8 cellular contexts compared by ENCODE assay signal in the genomic region with DNA sequence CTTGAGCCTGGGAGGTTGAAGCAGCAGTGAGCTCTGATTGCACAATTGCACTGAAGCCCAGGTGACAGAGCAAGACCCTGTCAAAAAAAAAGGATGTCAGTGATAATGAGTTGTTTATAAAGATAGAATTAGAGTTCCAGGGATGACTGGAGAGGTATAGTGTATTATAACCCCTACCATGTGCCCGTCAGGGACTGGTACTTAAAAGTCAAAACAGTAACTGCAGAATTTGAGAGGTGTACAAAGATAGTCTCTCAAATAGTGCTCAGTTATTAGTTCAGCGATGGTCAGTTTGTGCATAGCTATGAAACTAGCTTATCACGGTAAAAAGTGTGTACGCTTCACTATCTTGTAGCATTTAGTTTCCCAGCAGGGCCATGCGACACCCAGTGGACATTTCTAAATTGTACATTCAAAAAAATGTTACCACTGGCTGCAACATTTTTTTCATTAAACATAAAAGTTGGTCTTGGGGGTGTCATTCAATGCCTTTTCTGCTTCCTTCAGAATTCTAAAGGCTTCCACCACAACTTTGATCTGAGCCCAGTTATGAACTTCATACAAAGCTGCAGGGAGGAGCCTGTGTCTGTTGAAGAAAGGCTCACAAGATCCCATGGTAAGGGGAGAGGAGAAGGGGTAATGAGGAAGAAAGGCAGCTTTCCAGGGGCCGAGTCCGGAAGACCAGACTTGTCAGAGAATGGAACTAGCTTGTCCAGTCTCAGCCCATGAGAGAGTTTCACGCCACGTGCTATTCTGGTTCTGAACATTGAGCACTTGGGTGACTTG. TPM values are rescaled to one million over a fixed set of nuclear protein-coding genes. Genes with fewer than 3 reads are reported as not detected.
DNase-seq lines count a peak whose midpoint lies in the region; ATAC-seq and TF ChIP-seq lines count a peak whose summit lies in the region.

No MANE protein-coding gene starts in this region.

- no peak overlapping the region for H3K4me3 ChIP-seq in esophagus muscularis mucosa

- H3K36me3 ChIP-seq in esophagus muscularis mucosa = no peaks in the 10 kb centered on the region

- no peaks in the 10 kb centered on the region for H3K27me3 ChIP-seq in esophagus muscularis mucosa

- no peak for ATAC-seq in GM19035 (IDR thresholded peaks at IDR 0.05; ENCODE audit: unreplicated experiment)

- TF ChIP-seq EP300 in esophagus muscularis mucosa (IDR thresholded peaks at IDR 0.05) = no peak

- CTCF ChIA-PET in GM10248 (lab: Yijun Ruan, JAX) = no interaction called here

- POLR2A ChIA-PET in GM10248 (lab: Yijun Ruan, JAX) = no interaction called here

- intact Hi-C loops in esophagus muscularis mucosa (cut with DNase I) = loop anchor here (10.0 kb wide), 1 partner anchor 115 kb away; no protein-coding TSS in a partner anchor

- peak; percentile 26 for DNase-seq in GM10248 (ENCODE audit: extremely low spot score)
- peak; percentile 59 for DNase-seq in OCI-M1 (lab: John Stamatoyannopoulos, UW)
- no peak for DNase-seq in esophagus muscularis mucosa (ENCODE audit: extremely low spot score)
- DNase-seq in CD1c-positive myeloid dendritic cell (ENCODE audit: extremely low spot score) = no peak
- DNase-seq in amygdala (lab: John Stamatoyannopoulos, UW) = no peak
- no peak for DNase-seq in NCI-H1092 (lab: John Stamatoyannopoulos, UW)

- no peak overlapping the region for H3K27ac ChIP-seq in 22Rv1
- no peak overlapping the region for H3K27ac ChIP-seq in esophagus muscularis mucosa (replicated peaks in 1 of 4)

- 69% methylated on average over 9 of the region's 9 CpGs for WGBS in esophagus muscularis mucosa

- no peaks in the 10 kb centered on the region for H3K9me3 ChIP-seq in esophagus muscularis mucosa

- no peak for TF ChIP-seq POLR2A in esophagus muscularis mucosa (IDR thresholded peaks at IDR 0.05; ENCODE audit: low read depth)

- peak; percentile 66 for TF ChIP-seq CTCF in 22Rv1 (IDR thresholded peaks at IDR 0.05)
- TF ChIP-seq CTCF in GM10248 (IDR thresholded peaks at IDR 0.05; ENCODE audit: control extremely low read depth, extremely low read depth, low read depth, missing control alignments) = peak; percentile 19
- peak in 2 of 3 experiments; percentile 34 for TF ChIP-seq CTCF in esophagus muscularis mucosa (IDR thresholded peaks at IDR 0.05)

- no peaks in the 10 kb centered on the region for H3K4me1 ChIP-seq in esophagus muscularis mucosa

RNA-seq across cellular contexts. Expression of a gene that starts 9.2 kb away (rescaled TPM):
- 10 to 100 TPM in 2 of 4 donors, 1 to 10 TPM in 2; 4.6 to 18.1 (median 8.6) TPM for total RNA-seq in esophagus muscularis mucosa

Comparison
In these comparisons a context has a peak if more than half of its experiments do, and no peak if none do; other contexts are left out.
1. DNase-seq: peak in GM10248 (single experiment) and OCI-M1 (single experiment); none in esophagus muscularis mucosa (single experiment), CD1c-positive myeloid dendritic cell (single experiment), amygdala (0 of 56) and NCI-H1092 (single experiment).
2. Peak in every context shown above with its lines, with median percentiles within 50 percentile points of each other: CTCF ChIP-seq.